ENCODE assay signal across 8 cellular contexts in genomic region chr3:52704611-52705437, GRCh38. TPM values are rescaled to one million over a fixed set of nuclear protein-coding genes. Genes with fewer than 3 reads are reported as not detected.
A peak's percentile ranks its signal among the peaks of the same experiment; 100 is the strongest.
DNase-seq lines count a peak whose midpoint lies in the region; ATAC-seq, FAIRE-seq and TF ChIP-seq lines count a peak whose summit lies in the region.

No MANE protein-coding gene starts in this region.

- POLR2A ChIA-PET in A673 (lab: Charles Lee; ENCODE audit: low non-redundant PET): no interaction called here

- no TSS peak for BruUV-seq in A673 (replicated peaks; lab: Mats Ljungman, UMichigan)

- intact Hi-C loops in A673 (cut with micrococcal nuclease; ENCODE audit: unreplicated experiment) (no loop called here), ascending aorta (cut with DNase I) (loop anchor here (1.0 to 10.0 kb wide), 3 partner anchors 19 to 1180 kb away; partner anchors contain the start of genes ACTR8, GNL3, PARP3 and RRP9)

- H3K4me1 ChIP-seq in A673 (ENCODE audit: insufficient read depth, low read length, poor library complexity, severe bottlenecking): no peaks in the 10 kb centered on the region
- H3K4me1 ChIP-seq in Karpas-422 (ENCODE audit: low read length): peaks cover 27% of the 10 kb centered on the region
- peaks cover 10 to 23% of the 10 kb centered on the region in 2 donors for H3K4me1 ChIP-seq in ascending aorta
- peaks cover 15% of the 10 kb centered on the region for H3K4me1 ChIP-seq in skeletal muscle satellite cell (ENCODE audit: control insufficient read depth, insufficient read depth, low read length)

- CTCF ChIA-PET in A673 (lab: Charles Lee): no interaction called here

- peak overlapping the region; percentile 96 for H3K9ac ChIP-seq in Karpas-422 (ENCODE audit: low read length)
- peak overlapping the region; percentile 97 for H3K9ac ChIP-seq in skeletal muscle satellite cell (ENCODE audit: low read depth, low read length)

- H3K27me3 ChIP-seq in A673 (replicated peaks; ENCODE audit: insufficient read depth, low read depth, low read length, poor library complexity) (no peaks in the 10 kb centered on the region), Karpas-422 (ENCODE audit: low read length) (no peaks in the 10 kb centered on the region), ascending aorta (no peaks in the 10 kb centered on the region), skeletal muscle satellite cell (ENCODE audit: control insufficient read depth, insufficient read depth, low read length) (no peaks in the 10 kb centered on the region)

- no peak for TF ChIP-seq CTCF in A673 (conservative IDR thresholded peaks at IDR 0.05; ENCODE audit: low read depth, low read length)
- no peak for TF ChIP-seq CTCF in ascending aorta (IDR thresholded peaks at IDR 0.05)

- ATAC-seq in HG02610 (IDR thresholded peaks at IDR 0.05; ENCODE audit: unreplicated experiment) (no peak), GM18519 (IDR thresholded peaks at IDR 0.05; ENCODE audit: low FRiP score, unreplicated experiment) (no peak)

- peak overlapping the region; percentile 78 for H3K4me2 ChIP-seq in Karpas-422 (ENCODE audit: low read depth, low read length, poor library complexity, severe bottlenecking)
- peak overlapping the region; percentile 86 for H3K4me2 ChIP-seq in skeletal muscle satellite cell (ENCODE audit: low read length)

- DNase-seq in A673 (ENCODE audit: low spot score) (peak; percentile 6), GM12891 (ENCODE audit: insufficient read length, low spot score) (no peak), Karpas-422 (peak; percentile 70), ascending aorta (ENCODE audit: low spot score in 2 of 2) (peak in 1 of 2 donors; percentile 64)

- peak overlapping the region; percentile 76 for H3K27ac ChIP-seq in A673 (ENCODE audit: low read depth, low read length, poor library complexity, severe bottlenecking)
- peak overlapping the region; percentile 73 for H3K27ac ChIP-seq in Karpas-422 (ENCODE audit: low read length)
- peak overlapping the region; percentile 85 to 89 for H3K27ac ChIP-seq in ascending aorta

- H3K36me3 ChIP-seq in A673 (ENCODE audit: insufficient read depth, low read length, poor library complexity, severe bottlenecking) (peaks cover 6% of the 10 kb centered on the region), Karpas-422 (ENCODE audit: insufficient read depth, low read length) (peaks cover 11% of the 10 kb centered on the region), ascending aorta (peaks cover 5 to 9% of the 10 kb centered on the region in 2 donors), skeletal muscle satellite cell (ENCODE audit: insufficient read depth, low read length) (peaks cover 16% of the 10 kb centered on the region)

- H3K4me3 ChIP-seq in A673 (ENCODE audit: low read depth, low read length, poor library complexity, severe bottlenecking): peak overlapping the region; percentile 83
- H3K4me3 ChIP-seq in Karpas-422 (ENCODE audit: low read length): peak overlapping the region; percentile 90
- peak overlapping the region; percentile 85 to 86 for H3K4me3 ChIP-seq in ascending aorta
- H3K4me3 ChIP-seq in iPS-11a (ENCODE audit: low read depth, low read length): peak overlapping the region; percentile 90
- peak overlapping the region; percentile 98 for H3K4me3 ChIP-seq in skeletal muscle satellite cell (ENCODE audit: low read length)

- H3K9me2 ChIP-seq in Karpas-422 (replicated peaks; ENCODE audit: insufficient read depth, low read length): no peaks in the 10 kb centered on the region

- peak overlapping the region; percentile 69 for H2AFZ ChIP-seq in Karpas-422 (ENCODE audit: low read length)

- TF ChIP-seq POLR2A in GM12891 (IDR thresholded peaks at IDR 0.05; ENCODE audit: low read depth, low read length): no peak

- FAIRE-seq in GM12891 (lab: Jason Lieb, UNC): peak; percentile 87

- peaks cover 6% of the 10 kb centered on the region; the same call in 1 of the 2 replicates for H4K20me1 ChIP-seq in Karpas-422 (ENCODE audit: insufficient read depth, low read depth, low read length)

- peaks cover 68% of the 10 kb centered on the region for H3K79me2 ChIP-seq in Karpas-422 (ENCODE audit: low read length)

- no peaks in the 10 kb centered on the region for H3K9me3 ChIP-seq in A673 (ENCODE audit: low read depth, low read length, poor library complexity, severe bottlenecking)
- no peaks in the 10 kb centered on the region for H3K9me3 ChIP-seq in Karpas-422 (ENCODE audit: low read length)
- no peaks in the 10 kb centered on the region for H3K9me3 ChIP-seq in ascending aorta
- H3K9me3 ChIP-seq in skeletal muscle satellite cell (replicated peaks; ENCODE audit: low read length): no peaks in the 10 kb centered on the region

TF ChIP-seq in GM12891, 5 proteins besides CTCF, POLR2A, EP300 and RAD21:
- no peak for TF ChIP-seq POU2F2 (IDR thresholded peaks at IDR 0.05; ENCODE audit: low read depth, low read length)
- TF ChIP-seq TAF1 (IDR thresholded peaks at IDR 0.05; ENCODE audit: low read depth, low read length): no peak
- no peak for TF ChIP-seq PAX5 (IDR thresholded peaks at IDR 0.05; ENCODE audit: insufficient read depth, low read length, severe bottlenecking)
- no peak for TF ChIP-seq SPI1 (IDR thresholded peaks at IDR 0.05; ENCODE audit: low read depth, low read length)
- no peak for TF ChIP-seq POLR2AphosphoS5 (IDR thresholded peaks at IDR 0.05; ENCODE audit: low read depth, low read length)
TF ChIP-seq in GM12891: peak in this region for 0.

RNA-seq across cellular contexts. Expression of gene GLT8D1, which starts 0.8 kb away (rescaled TPM):
- 26.5 and 34.7 TPM in 2 replicates for total RNA-seq in A673 (2021)
- polyA plus RNA-seq in GM12891 (2012; ENCODE audit: low read depth, missing spikeins): 34.8 TPM
- 34.7 and 52.0 TPM in 2 replicates for total RNA-seq in Karpas-422 (2014; rRNA removed; shearing (Covaris generic); ENCODE audit: low replicate concordance)
- 38.3 TPM for total RNA-seq in ascending aorta
- 77.3 and 87.8 TPM in 2 replicates for total RNA-seq in skeletal muscle satellite cell (2012; rRNA removed)

RNA-seq across cellular contexts. Expression of gene SPCS1, which starts 1.1 kb away (rescaled TPM):
- 67.8 and 81.1 TPM in 2 replicates for total RNA-seq in A673 (2021)
- 184 TPM for polyA plus RNA-seq in GM12891 (2012; ENCODE audit: low read depth, missing spikeins)
- 122 and 184 TPM in 2 replicates for total RNA-seq in Karpas-422 (2014; rRNA removed; shearing (Covaris generic); ENCODE audit: low replicate concordance)
- total RNA-seq in ascending aorta: 170 TPM
- total RNA-seq in skeletal muscle satellite cell (2012; rRNA removed): 101 and 140 TPM in 2 replicates

RNA-seq across cellular contexts. Expression of gene GNL3, which starts 19.0 kb away (rescaled TPM):
- total RNA-seq in A673 (2021): 94.0 and 110 TPM in 2 replicates
- 116 TPM for polyA plus RNA-seq in GM12891 (2012; ENCODE audit: low read depth, missing spikeins)
- total RNA-seq in Karpas-422 (2014; rRNA removed; shearing (Covaris generic); ENCODE audit: low replicate concordance): 96.9 and 138 TPM in 2 replicates
- total RNA-seq in ascending aorta: 50.4 TPM
- total RNA-seq in skeletal muscle satellite cell (2012; rRNA removed): 188 and 213 TPM in 2 replicates

RNA-seq across cellular contexts. Expression of gene PBRM1, which starts 19.1 kb away (rescaled TPM):
- total RNA-seq in A673 (2021) (57.1 and 65.0 TPM in 2 replicates), ascending aorta (36.7 TPM)
- 11.0 TPM for polyA plus RNA-seq in GM12891 (2012; ENCODE audit: low read depth, missing spikeins)
- total RNA-seq in Karpas-422 (2014; rRNA removed; shearing (Covaris generic); ENCODE audit: low replicate concordance): 38.4 and 53.3 TPM in 2 replicates
- 45.9 and 48.5 TPM in 2 replicates for total RNA-seq in skeletal muscle satellite cell (2012; rRNA removed)
